13 cellular contexts compared by ENCODE assay signal in genomic region chr21:29125199-29125598, GRCh38. TPM values are rescaled to one million over a fixed set of nuclear protein-coding genes. Genes with fewer than 3 reads are reported as not detected.
DNase-seq lines count a peak whose midpoint lies in the region; ATAC-seq and FAIRE-seq lines count a peak whose summit lies in the region.
"Had no signal": no experiment of that assay in that cellular context is flagged by ENCODE, and none has a peak within 500 bp of the region (broad histone marks: within the 10 kb centered on the region; RNA-seq: fewer than 3 reads in every experiment).

No MANE protein-coding gene starts in this region.

- no peaks in the 10 kb centered on the region for H3K4me1 ChIP-seq in small intestine (ENCODE audit: control insufficient read depth in 2 of 2, insufficient read depth in 1 of 2, low read depth in 1 of 2, low read length in 1 of 2)
- H3K4me1 ChIP-seq: thyroid gland had no signal

- H3K4me3 ChIP-seq in small intestine (ENCODE audit: low read depth in 1 of 2, low read length in 2 of 2): no peak overlapping the region
- H3K4me3 ChIP-seq: thyroid gland had no signal

- no peaks in the 10 kb centered on the region for H3K36me3 ChIP-seq in small intestine (ENCODE audit: control insufficient read depth in 2 of 2, insufficient read depth in 2 of 2, low read length in 2 of 2)
- H3K36me3 ChIP-seq: thyroid gland had no signal

- H3K27me3 ChIP-seq in small intestine (ENCODE audit: control insufficient read depth in 2 of 2, insufficient read depth in 2 of 2, low read length in 2 of 2): no peaks in the 10 kb centered on the region
- H3K27me3 ChIP-seq: thyroid gland had no signal

- 53 to 82% (median 60%) methylated on average over 1 of the region's 1 CpG for WGBS in small intestine, 3 donors

- no peak overlapping the region for H3K27ac ChIP-seq in small intestine (ENCODE audit: low read depth in 1 of 2, low read length in 1 of 2)
- H3K27ac ChIP-seq: thyroid gland had no signal

- no peak for FAIRE-seq in small intestine (lab: Jason Lieb, UNC)

- no peaks in the 10 kb centered on the region for H3K9me3 ChIP-seq in small intestine (ENCODE audit: control insufficient read depth, low read depth)
- H3K9me3 ChIP-seq: thyroid gland had no signal

- DNase-seq in activated CD4-positive, CD25-positive, alpha-beta regulatory T cell treated with anti-CD3 and anti-CD28 coated beads, Interleukin-2, amount 50 U/mL, for 72 hours: no peak
- peak; percentile 64 for DNase-seq in renal cortical epithelial cell (ENCODE audit: low read depth)
- DNase-seq in HT-29 (ENCODE audit: low spot score): no peak
- DNase-seq in small intestine: no peak
- no peak for DNase-seq in stimulated activated CD4-positive, alpha-beta T cell treated with anti-CD3 and anti-CD28 coated beads, Interleukin-2, amount 100 ng/mL, for 24 hours
- DNase-seq: 8988T; dermis blood vessel endothelial cell; NCI-H2171; stimulated activated CD4-positive, alpha-beta T cell treated with anti-CD3 and anti-CD28 coated beads, Interleukin-1b, Interleukin-23, amount 100 ng/mL, for 48 hours; thyroid gland had no signal

- ATAC-seq in activated CD4-positive, CD25-positive, alpha-beta regulatory T cell treated with anti-CD3 and anti-CD28 coated beads, Interleukin-2, amount 50 U/mL, for 24 hours: peak; percentile 61 to 68
- ATAC-seq in GM21737 (IDR thresholded peaks at IDR 0.05; ENCODE audit: unreplicated experiment) (peak; percentile 72), HG03354 (IDR thresholded peaks at IDR 0.05; ENCODE audit: poor library complexity, severe bottlenecking, unreplicated experiment) (peak; percentile 89)

RNA-seq across cellular contexts. Expression of gene MAP3K7CL, which starts 5.2 kb away (rescaled TPM):
- 9.6 and 25.5 TPM in 2 replicates for total RNA-seq in renal cortical epithelial cell
- total RNA-seq in HT-29 (2014; rRNA removed; shearing (Covaris generic)): 1.9 and 3.0 TPM in 2 replicates
- polyA plus RNA-seq in small intestine: 1 to 10 TPM; 3.0 to 3.8 (median 3.4) TPM

RNA-seq across cellular contexts. Expression of gene CCT8, which starts 51.8 kb away (rescaled TPM):
- 247 and 329 TPM in 2 replicates for total RNA-seq in renal cortical epithelial cell
- total RNA-seq in HT-29 (2014; rRNA removed; shearing (Covaris generic)): 71.3 and 82.8 TPM in 2 replicates
- 100 to 1,000 TPM in 1 of 3 donors, 10 to 100 TPM in 2; 89.2 to 142 (median 93.9) TPM for polyA plus RNA-seq in small intestine
